Comparison of ENCODE assay signal across 2 cellular contexts in genomic region chr10:52865213-52865612, GRCh38.
TF ChIP-seq lines count a peak whose summit lies in the region.

No MANE protein-coding gene starts in this region.

TF ChIP-seq in HepG2, 621 proteins besides CTCF, POLR2A, EP300 and RAD21:
- no peak for TF ChIP-seq THAP11 (CRISPR knock-in tag; IDR thresholded peaks at IDR 0.05)
- no peak for TF ChIP-seq MXD1 (CRISPR knock-in tag; IDR thresholded peaks at IDR 0.05)
- no peak for TF ChIP-seq CBX2 (IDR thresholded peaks at IDR 0.05; ENCODE audit: low read depth, low read length)
- TF ChIP-seq CBX2 (CRISPR knock-in tag; IDR thresholded peaks at IDR 0.05; ENCODE audit: low read depth): no peak

TF ChIP-seq in H1, 55 proteins besides CTCF, POLR2A, EP300 and RAD21:
- TF ChIP-seq TBP (IDR thresholded peaks at IDR 0.05; ENCODE audit: low read depth, low read length) (no peak), SP1 (IDR thresholded peaks at IDR 0.05; ENCODE audit: low read depth, low read length) (no peak)
